ENCODE assay signal across 13 cellular contexts in genomic region chr1:201397675-201398074, GRCh38. TPM values are rescaled to one million over a fixed set of nuclear protein-coding genes. Genes with fewer than 3 reads are reported as not detected.
DNase-seq lines count a peak whose midpoint lies in the region; ATAC-seq and TF ChIP-seq lines count a peak whose summit lies in the region.
"Had no signal": no experiment of that assay in that cellular context is flagged by ENCODE, and none has a peak within 500 bp of the region (broad histone marks: within the 10 kb centered on the region; RNA-seq: fewer than 3 reads in every experiment).

No MANE protein-coding gene starts in this region.

- H3K27ac ChIP-seq in endodermal cell (ENCODE audit: low read depth, low read length) (no peak overlapping the region), upper lobe of right lung (no peak overlapping the region)

- H3K27ac Mint-ChIP-seq in endodermal cell (no peak overlapping the region), mesothelial cell of epicardium (no peak overlapping the region)
- H3K27ac Mint-ChIP-seq: activated naive CD8-positive, alpha-beta T cell had no signal

- DNase-seq in LoVo (ENCODE audit: low spot score) = peak; percentile 37
- no peak for DNase-seq in endodermal cell
- no peak for DNase-seq in mesothelial cell of epicardium (ENCODE audit: low spot score in 2 of 2, unreplicated experiment in 2 of 2)
- no peak for DNase-seq in upper lobe of right lung
- no peak for DNase-seq in ACHN
- no peak for DNase-seq in NCI-H2171 treated with DMSO at 0.1 percent for 48 hours (lab: John Stamatoyannopoulos, UW)
- DNase-seq: activated CD8-positive, alpha-beta memory T cell treated with anti-CD3 and anti-CD28 coated beads, Interleukin-2, amount 50 U/mL, for 4 hours; cerebellar nuclear complex; midbrain; MV-4-11; stimulated activated naive CD4-positive, alpha-beta T cell treated with Interleukin-2 at 50 U/mL for 16 hours had no signal

- H3K9me3 Mint-ChIP-seq in endodermal cell (no peaks in the 10 kb centered on the region), mesothelial cell of epicardium (no peaks in the 10 kb centered on the region)

- H3K27me3 ChIP-seq in endodermal cell (ENCODE audit: control insufficient read depth, insufficient read depth, low read length, poor library complexity, severe bottlenecking) (peaks cover 48% of the 10 kb centered on the region), upper lobe of right lung (peaks cover 23% of the 10 kb centered on the region)

- TF ChIP-seq CTCF in endodermal cell (conservative IDR thresholded peaks at IDR 0.05) = no peak
- no peak for TF ChIP-seq CTCF in mesothelial cell of epicardium (IDR thresholded peaks at IDR 0.05; ENCODE audit: unreplicated experiment)
- TF ChIP-seq CTCF in upper lobe of right lung (IDR thresholded peaks at IDR 0.05) = no peak

- no peak for ATAC-seq in upper lobe of right lung
- ATAC-seq in GM18873 (IDR thresholded peaks at IDR 0.05; ENCODE audit: low FRiP score, unreplicated experiment) = no peak

- intact Hi-C loops in upper lobe of right lung (cut with DNase I) = no loop called here

- H3K4me1 ChIP-seq in endodermal cell (ENCODE audit: control insufficient read depth, insufficient read depth, low read length) (no peaks in the 10 kb centered on the region), upper lobe of right lung (peaks cover 6% of the 10 kb centered on the region)

- no peak overlapping the region for H3K4me3 ChIP-seq in endodermal cell (ENCODE audit: low read length)
- H3K4me3 ChIP-seq in upper lobe of right lung = peak overlapping the region; percentile 41

- in situ Hi-C loops in ACHN (cut with HindIII; ENCODE audit: low pct_ligation_motif_present, low pct_unique_long_range_greater_than_20kb, low sequenced_read_pairs) = no loop called here

- peak overlapping the region; percentile 56 for H3K4me3 Mint-ChIP-seq in endodermal cell
- peak overlapping the region; percentile 62 for H3K4me3 Mint-ChIP-seq in mesothelial cell of epicardium

- no peaks in the 10 kb centered on the region for H3K36me3 Mint-ChIP-seq in endodermal cell (ENCODE audit: low read depth)
- H3K36me3 Mint-ChIP-seq in mesothelial cell of epicardium = no peaks in the 10 kb centered on the region
- H3K36me3 Mint-ChIP-seq: activated naive CD8-positive, alpha-beta T cell had no signal

- H3K36me3 ChIP-seq in endodermal cell (ENCODE audit: control insufficient read depth, insufficient read depth, low read length) (no peaks in the 10 kb centered on the region), upper lobe of right lung (no peaks in the 10 kb centered on the region)

- H3K27me3 Mint-ChIP-seq in endodermal cell (ENCODE audit: insufficient read depth) (peaks cover 20% of the 10 kb centered on the region), mesothelial cell of epicardium (ENCODE audit: low read depth) (peaks cover 27% of the 10 kb centered on the region)

- H3K9ac ChIP-seq in endodermal cell (ENCODE audit: extremely low read depth, low read length, poor library complexity, severe bottlenecking) = no peak overlapping the region

- peaks cover 34% of the 10 kb centered on the region for H3K4me1 Mint-ChIP-seq in endodermal cell
- H3K4me1 Mint-ChIP-seq in mesothelial cell of epicardium = peaks cover 29% of the 10 kb centered on the region

- 84% methylated on average over 2 of the region's 2 CpGs; no CpG with 5 or more reads in 1 of the 2 experiments for WGBS in endodermal cell (ENCODE audit: insufficient coverage in 1 of 2, insufficient read length in 1 of 2), 2 experiments

- H3K9me3 ChIP-seq in endodermal cell (ENCODE audit: control insufficient read depth, low read length) = no peaks in the 10 kb centered on the region
- H3K9me3 ChIP-seq in upper lobe of right lung = no peaks in the 10 kb centered on the region

RNA-seq across cellular contexts. Expression of gene LAD1, which starts 1.4 kb away (rescaled TPM):
- total RNA-seq in endodermal cell (10 to 100 TPM; 13.5 to 13.6 TPM), mesothelial cell of epicardium (17.6 to 23.0 TPM (median 20.7 TPM) in 3 replicates), upper lobe of right lung (42.6 TPM)
- polyA plus RNA-seq in endodermal cell (2013, experiment 1 of 2) = 1.2 TPM
- 0.62 TPM for polyA plus RNA-seq in endodermal cell (2013, experiment 2 of 2)

RNA-seq across cellular contexts. Expression of gene TNNT2, which starts 20.2 kb away (rescaled TPM):
- under 1 TPM; 0.35 to 0.88 TPM for total RNA-seq in endodermal cell
- polyA plus RNA-seq in endodermal cell (2013, experiment 1 of 2) = 3.2 TPM
- 3.6 TPM for polyA plus RNA-seq in endodermal cell (2013, experiment 2 of 2)
- total RNA-seq in mesothelial cell of epicardium = 32.6 to 37.1 TPM (median 37.1 TPM) in 3 replicates
- total RNA-seq in upper lobe of right lung = 6.4 TPM

RNA-seq across cellular contexts. Expression of gene TNNI1, which starts 23.9 kb away (rescaled TPM):
- total RNA-seq in endodermal cell (under 1 TPM in 1 of 2 donors, not detected in 1; 0.66 TPM), mesothelial cell of epicardium (6.7 to 8.4 TPM (median 7.6 TPM) in 3 replicates), upper lobe of right lung (0.49 TPM)
- 12.6 TPM for polyA plus RNA-seq in endodermal cell (2013, experiment 1 of 2)
- polyA plus RNA-seq in endodermal cell (2013, experiment 2 of 2) = 7.7 TPM
